ENCODE assay signal across 1 cellular context in the genomic region with DNA sequence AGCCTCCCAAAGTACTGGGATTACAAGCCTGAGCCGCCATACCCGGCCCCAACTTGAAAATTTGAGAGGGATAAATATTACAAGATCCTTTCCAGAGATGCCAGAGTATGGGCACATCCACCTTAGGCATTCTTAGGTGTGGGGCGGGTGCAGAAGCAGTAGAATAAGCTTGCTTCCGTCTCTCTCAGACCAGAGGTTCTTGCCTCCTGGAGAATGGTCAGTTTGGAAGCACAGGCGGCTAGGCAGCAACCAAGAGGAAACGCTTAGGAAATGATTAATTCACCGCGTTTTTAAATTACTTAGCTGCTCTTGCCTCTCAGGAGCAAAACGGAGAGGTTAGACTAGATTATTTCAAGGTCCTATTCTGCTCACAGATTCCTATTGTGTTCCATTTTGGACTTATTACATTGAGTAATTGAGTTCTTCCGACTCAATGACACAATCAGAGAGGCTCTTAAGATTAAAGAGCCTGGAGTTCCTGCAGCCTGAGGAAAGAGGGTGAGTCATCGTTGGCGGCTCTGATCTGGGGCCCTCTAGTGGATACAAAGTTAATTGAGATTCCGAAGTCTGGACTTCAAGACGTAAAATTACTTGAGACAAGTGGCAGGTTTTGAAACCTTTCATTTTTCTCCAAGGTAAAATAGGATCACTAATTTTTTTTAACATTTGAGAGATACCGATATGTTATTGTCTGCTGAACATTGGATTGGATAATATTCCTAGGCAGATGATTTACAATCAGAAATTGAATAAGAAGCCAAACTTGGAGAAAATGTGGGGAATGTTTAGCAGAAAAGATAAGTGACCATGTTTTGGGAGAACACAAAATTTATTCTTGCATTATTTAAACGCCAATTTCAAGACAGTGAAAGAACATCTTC.
A peak's percentile ranks its signal among the peaks of the same experiment; 100 is the strongest.
TF ChIP-seq lines count a peak whose summit lies in the region.

No MANE protein-coding gene starts in this region.

TF ChIP-seq in K562, 482 proteins besides CTCF, POLR2A, EP300 and RAD21 (continued from another document):
- TF ChIP-seq, protein P1, sequence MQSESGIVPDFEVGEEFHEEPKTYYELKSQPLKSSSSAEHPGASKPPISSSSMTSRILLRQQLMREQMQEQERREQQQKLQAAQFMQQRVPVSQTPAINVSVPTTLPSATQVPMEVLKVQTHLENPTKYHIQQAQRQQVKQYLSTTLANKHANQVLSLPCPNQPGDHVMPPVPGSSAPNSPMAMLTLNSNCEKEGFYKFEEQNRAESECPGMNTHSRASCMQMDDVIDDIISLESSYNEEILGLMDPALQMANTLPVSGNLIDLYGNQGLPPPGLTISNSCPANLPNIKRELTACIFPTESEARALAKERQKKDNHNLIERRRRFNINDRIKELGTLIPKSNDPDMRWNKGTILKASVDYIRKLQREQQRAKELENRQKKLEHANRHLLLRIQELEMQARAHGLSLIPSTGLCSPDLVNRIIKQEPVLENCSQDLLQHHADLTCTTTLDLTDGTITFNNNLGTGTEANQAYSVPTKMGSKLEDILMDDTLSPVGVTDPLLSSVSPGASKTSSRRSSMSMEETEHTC (IDR thresholded peaks at IDR 0.05) = no peak
- TF ChIP-seq ZKSCAN1 (IDR thresholded peaks at IDR 0.05; ENCODE audit: low read depth, low read length) (no peak), KHSRP (IDR thresholded peaks at IDR 0.05) (no peak), XRCC3 (IDR thresholded peaks at IDR 0.05) (no peak), LCOR (CRISPR knock-in tag; IDR thresholded peaks at IDR 0.05) (no peak), CHD2 (IDR thresholded peaks at IDR 0.05; ENCODE audit: low read depth, low read length) (no peak), ZNF384 (IDR thresholded peaks at IDR 0.05; ENCODE audit: low read depth, low read length) (no peak), HMG20A (CRISPR knock-in tag; conservative IDR thresholded peaks at IDR 0.05) (0 out of 2 replicates have a peak, but pooled peaks have one; percentile 37), NFE2 (IDR thresholded peaks at IDR 0.05; ENCODE audit: low read depth) (peak; percentile 82)
- TF ChIP-seq, protein P2, sequence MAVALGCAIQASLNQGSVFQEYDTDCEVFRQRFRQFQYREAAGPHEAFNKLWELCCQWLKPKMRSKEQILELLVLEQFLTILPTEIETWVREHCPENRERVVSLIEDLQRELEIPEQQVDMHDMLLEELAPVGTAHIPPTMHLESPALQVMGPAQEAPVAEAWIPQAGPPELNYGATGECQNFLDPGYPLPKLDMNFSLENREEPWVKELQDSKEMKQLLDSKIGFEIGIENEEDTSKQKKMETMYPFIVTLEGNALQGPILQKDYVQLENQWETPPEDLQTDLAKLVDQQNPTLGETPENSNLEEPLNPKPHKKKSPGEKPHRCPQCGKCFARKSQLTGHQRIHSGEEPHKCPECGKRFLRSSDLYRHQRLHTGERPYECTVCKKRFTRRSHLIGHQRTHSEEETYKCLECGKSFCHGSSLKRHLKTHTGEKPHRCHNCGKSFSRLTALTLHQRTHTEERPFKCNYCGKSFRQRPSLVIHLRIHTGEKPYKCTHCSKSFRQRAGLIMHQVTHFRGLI (CRISPR knock-in tag; IDR thresholded peaks at IDR 0.05) = no peak
- TF ChIP-seq, protein P3, sequence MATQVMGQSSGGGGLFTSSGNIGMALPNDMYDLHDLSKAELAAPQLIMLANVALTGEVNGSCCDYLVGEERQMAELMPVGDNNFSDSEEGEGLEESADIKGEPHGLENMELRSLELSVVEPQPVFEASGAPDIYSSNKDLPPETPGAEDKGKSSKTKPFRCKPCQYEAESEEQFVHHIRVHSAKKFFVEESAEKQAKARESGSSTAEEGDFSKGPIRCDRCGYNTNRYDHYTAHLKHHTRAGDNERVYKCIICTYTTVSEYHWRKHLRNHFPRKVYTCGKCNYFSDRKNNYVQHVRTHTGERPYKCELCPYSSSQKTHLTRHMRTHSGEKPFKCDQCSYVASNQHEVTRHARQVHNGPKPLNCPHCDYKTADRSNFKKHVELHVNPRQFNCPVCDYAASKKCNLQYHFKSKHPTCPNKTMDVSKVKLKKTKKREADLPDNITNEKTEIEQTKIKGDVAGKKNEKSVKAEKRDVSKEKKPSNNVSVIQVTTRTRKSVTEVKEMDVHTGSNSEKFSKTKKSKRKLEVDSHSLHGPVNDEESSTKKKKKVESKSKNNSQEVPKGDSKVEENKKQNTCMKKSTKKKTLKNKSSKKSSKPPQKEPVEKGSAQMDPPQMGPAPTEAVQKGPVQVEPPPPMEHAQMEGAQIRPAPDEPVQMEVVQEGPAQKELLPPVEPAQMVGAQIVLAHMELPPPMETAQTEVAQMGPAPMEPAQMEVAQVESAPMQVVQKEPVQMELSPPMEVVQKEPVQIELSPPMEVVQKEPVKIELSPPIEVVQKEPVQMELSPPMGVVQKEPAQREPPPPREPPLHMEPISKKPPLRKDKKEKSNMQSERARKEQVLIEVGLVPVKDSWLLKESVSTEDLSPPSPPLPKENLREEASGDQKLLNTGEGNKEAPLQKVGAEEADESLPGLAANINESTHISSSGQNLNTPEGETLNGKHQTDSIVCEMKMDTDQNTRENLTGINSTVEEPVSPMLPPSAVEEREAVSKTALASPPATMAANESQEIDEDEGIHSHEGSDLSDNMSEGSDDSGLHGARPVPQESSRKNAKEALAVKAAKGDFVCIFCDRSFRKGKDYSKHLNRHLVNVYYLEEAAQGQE (CRISPR knock-in tag; IDR thresholded peaks at IDR 0.05; ENCODE audit: low read depth) = no peak
- TF ChIP-seq, protein P4, sequence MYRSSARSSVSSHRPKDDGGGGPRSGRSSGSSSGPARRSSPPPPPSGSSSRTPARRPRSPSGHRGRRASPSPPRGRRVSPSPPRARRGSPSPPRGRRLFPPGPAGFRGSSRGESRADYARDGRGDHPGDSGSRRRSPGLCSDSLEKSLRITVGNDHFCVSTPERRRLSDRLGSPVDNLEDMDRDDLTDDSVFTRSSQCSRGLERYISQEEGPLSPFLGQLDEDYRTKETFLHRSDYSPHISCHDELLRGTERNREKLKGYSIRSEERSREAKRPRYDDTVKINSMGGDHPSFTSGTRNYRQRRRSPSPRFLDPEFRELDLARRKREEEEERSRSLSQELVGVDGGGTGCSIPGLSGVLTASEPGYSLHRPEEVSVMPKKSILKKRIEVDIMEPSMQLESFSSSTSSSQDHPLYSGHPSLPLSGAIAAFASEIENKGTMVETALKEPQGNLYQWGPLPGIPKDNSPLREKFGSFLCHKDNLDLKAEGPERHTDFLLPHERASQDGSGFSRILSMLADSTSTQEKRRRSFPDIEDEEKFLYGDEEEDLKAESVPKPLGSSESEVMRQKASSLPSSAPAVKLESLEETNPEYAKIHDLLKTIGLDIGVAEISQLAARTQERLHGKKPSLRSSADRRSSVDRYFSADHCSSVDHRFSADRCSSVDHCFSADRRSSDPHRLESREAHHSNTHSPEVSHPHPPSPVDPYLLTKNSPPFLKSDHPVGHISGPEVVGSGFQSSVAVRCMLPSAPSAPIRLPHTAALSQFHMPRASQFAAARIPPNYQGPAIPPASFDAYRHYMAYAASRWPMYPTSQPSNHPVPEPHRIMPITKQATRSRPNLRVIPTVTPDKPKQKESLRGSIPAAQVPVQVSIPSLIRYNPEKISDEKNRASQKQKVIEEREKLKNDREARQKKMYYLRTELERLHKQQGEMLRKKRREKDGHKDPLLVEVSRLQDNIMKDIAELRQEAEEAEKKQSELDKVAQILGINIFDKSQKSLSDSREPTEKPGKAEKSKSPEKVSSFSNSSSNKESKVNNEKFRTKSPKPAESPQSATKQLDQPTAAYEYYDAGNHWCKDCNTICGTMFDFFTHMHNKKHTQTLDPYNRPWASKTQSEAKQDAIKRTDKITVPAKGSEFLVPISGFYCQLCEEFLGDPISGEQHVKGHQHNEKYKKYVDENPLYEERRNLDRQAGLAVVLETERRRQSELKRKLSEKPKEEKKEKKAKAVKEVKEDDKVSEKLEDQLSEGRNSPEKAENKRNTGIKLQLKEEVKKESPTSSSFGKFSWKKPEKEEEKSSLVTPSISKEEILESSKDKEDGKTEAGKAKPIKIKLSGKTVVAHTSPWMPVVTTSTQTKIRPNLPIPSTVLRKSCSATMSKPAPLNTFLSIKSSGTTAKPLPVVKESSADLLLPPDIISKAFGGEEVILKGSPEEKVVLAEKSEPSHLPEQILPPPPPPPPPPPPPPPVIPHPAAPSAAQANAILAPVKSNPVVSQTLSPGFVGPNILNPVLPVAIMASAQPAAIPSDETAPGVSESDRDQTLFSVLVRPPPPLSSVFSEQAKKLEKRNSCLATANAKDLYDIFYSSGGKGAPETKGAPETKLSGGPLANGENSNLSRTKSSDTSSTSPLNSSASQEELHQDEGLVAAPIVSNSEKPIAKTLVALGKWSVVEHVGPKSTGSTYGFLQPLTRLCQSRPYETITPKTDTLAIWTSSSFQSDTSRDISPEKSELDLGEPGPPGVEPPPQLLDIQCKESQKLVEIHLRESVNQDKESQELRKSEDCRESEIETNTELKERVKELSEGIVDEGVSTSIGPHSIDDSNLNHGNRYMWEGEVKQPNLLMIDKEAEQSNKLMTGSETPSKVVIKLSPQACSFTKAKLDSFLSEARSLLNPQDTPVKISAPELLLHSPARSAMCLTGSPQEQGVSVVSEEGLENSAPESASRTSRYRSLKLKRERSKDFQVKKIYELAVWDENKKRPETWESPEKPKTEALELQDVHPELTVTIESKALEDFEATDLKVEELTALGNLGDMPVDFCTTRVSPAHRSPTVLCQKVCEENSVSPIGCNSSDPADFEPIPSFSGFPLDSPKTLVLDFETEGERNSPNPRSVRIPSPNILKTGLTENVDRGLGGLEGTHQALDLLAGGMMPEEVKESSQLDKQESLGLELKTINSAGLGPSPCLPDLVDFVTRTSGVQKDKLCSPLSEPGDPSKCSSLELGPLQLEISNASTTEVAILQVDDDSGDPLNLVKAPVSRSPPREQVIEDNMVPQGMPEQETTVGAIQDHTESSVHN (IDR thresholded peaks at IDR 0.05; ENCODE audit: borderline replicate concordance in 1 of 2, low read depth in 1 of 2) = peak in 1 of 2 experiments; percentile 33; a peak in 1 of 4 replicates
- TF ChIP-seq, protein P5, sequence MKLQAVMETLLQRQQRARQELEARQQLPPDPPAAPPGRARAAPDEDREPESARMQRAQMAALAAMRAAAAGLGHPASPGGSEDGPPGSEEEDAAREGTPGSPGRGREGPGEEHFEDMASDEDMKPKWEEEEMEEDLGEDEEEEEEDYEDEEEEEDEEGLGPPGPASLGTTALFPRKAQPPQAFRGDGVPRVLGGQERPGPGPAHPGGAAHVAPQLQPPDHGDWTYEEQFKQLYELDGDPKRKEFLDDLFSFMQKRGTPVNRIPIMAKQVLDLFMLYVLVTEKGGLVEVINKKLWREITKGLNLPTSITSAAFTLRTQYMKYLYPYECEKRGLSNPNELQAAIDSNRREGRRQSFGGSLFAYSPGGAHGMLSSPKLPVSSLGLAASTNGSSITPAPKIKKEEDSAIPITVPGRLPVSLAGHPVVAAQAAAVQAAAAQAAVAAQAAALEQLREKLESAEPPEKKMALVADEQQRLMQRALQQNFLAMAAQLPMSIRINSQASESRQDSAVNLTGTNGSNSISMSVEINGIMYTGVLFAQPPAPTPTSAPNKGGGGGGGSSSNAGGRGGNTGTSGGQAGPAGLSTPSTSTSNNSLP (IDR thresholded peaks at IDR 0.05; ENCODE audit: borderline replicate concordance, low read depth, low read length) = peak; percentile 99
